In the genomic region with DNA sequence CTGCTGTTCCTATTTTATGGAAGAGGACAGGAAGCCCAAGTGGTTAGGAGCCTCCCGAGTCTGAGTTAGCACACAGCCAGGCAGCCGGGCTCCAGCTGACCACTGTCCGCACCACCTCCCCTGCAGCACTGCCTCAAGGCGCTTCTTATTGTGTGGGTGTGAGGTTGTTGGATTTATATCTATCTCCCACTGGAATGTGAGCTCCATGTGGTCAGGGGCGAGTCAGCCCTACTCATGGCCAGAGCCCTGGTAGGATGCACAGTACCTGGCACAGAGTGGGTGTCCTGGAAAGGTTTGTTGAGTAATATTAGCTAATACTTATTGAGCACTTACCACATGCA, we compare ENCODE assay signal across 15 cellular contexts. TPM values are rescaled to one million over a fixed set of nuclear protein-coding genes. Genes with fewer than 3 reads are reported as not detected.
DNase-seq lines count a peak whose midpoint lies in the region; ATAC-seq and TF ChIP-seq lines count a peak whose summit lies in the region.
"Had no signal": no experiment of that assay in that cellular context is flagged by ENCODE, and none has a peak within 500 bp of the region (broad histone marks: within the 10 kb centered on the region; RNA-seq: fewer than 3 reads in every experiment).

No MANE protein-coding gene starts in this region.

- peaks cover 62% of the 10 kb centered on the region for H3K4me1 ChIP-seq in vagina

- ATAC-seq in left cardiac atrium (peak in 1 of 2 donors; percentile 21), Right ventricle myocardium superior (ENCODE audit: poor library complexity) (no peak)
- no peak for ATAC-seq in effector memory CD8-positive, alpha-beta T cell (replicated peaks)
- ATAC-seq: naive thymus-derived CD8-positive, alpha-beta T cell; sciatic nerve; upper lobe of right lung had no signal

- intact Hi-C loops in left cardiac atrium (cut with DNase I) (no loop called here), Right ventricle myocardium superior (cut with DNase I) (no loop called here), vagina (cut with DNase I) (no loop called here)

- peaks cover 50 to 65% of the 10 kb centered on the region in 2 donors for H3K27me3 Mint-ChIP-seq in effector memory CD8-positive, alpha-beta T cell

- no peaks in the 10 kb centered on the region for H3K9me3 Mint-ChIP-seq in effector memory CD8-positive, alpha-beta T cell

- H3K4me3 Mint-ChIP-seq in effector memory CD8-positive, alpha-beta T cell = no peak overlapping the region
- H3K4me3 Mint-ChIP-seq: activated T-helper 1 cell treated with anti-CD3 and anti-CD28 coated beads, Interleukin-12 subunit alpha, Interleukin-12 subunit beta, Interleukin-2, Interleukin-4 antibody, amounts not matched to agents 30 ng/mL and 10 ng/mL and 1 ng/mL, durations not matched to agents 14 hours and 24 hours and 36 hours; naive thymus-derived CD8-positive, alpha-beta T cell had no signal

- peak overlapping the region; percentile 85 for H3K27ac ChIP-seq in vagina
- H3K27ac ChIP-seq: upper lobe of right lung had no signal

- DNase-seq in left cardiac atrium = peak; percentile 9
- DNase-seq in Right ventricle myocardium superior = no peak
- DNase-seq in astrocyte of the hippocampus (ENCODE audit: low read depth, low spot score) = peak; percentile 28
- DNase-seq in islet precursor cell = peak; percentile 80
- no peak for DNase-seq in vagina (ENCODE audit: extremely low spot score in 2 of 2)
- DNase-seq in activated CD4-positive, CD25-positive, alpha-beta regulatory T cell (lab: John Stamatoyannopoulos, UW) = no peak
- DNase-seq in SKM-1 (lab: John Stamatoyannopoulos, UW; ENCODE audit: unreplicated experiment) = no peak
- DNase-seq in effector memory CD8-positive, alpha-beta T cell = no peak
- DNase-seq: activated CD4-positive, alpha-beta T cell treated with anti-CD3 and anti-CD28 coated beads, Interleukin-2, amount 50 U/mL, for 1 hour; Karpas-422; upper lobe of right lung had no signal

- no peak for TF ChIP-seq CTCF in vagina (IDR thresholded peaks at IDR 0.05)

- H3K27ac Mint-ChIP-seq in effector memory CD8-positive, alpha-beta T cell = no peak overlapping the region
- H3K27ac Mint-ChIP-seq: activated T-helper 1 cell treated with anti-CD3 and anti-CD28 coated beads, Interleukin-12 subunit alpha, Interleukin-12 subunit beta, Interleukin-2, Interleukin-4 antibody, amounts not matched to agents 30 ng/mL and 10 ng/mL and 1 ng/mL, durations not matched to agents 14 hours and 24 hours and 36 hours had no signal

- no peaks in the 10 kb centered on the region for H3K27me3 ChIP-seq in vagina
- H3K27me3 ChIP-seq: upper lobe of right lung had no signal

- H3K36me3 Mint-ChIP-seq in effector memory CD8-positive, alpha-beta T cell (ENCODE audit: insufficient read depth) = peaks cover 3% of the 10 kb centered on the region

- no peaks in the 10 kb centered on the region for H3K9me3 ChIP-seq in vagina
- H3K9me3 ChIP-seq: upper lobe of right lung had no signal

- H3K4me3 ChIP-seq in vagina = no peak overlapping the region
- H3K4me3 ChIP-seq: upper lobe of right lung had no signal

- H3K4me1 Mint-ChIP-seq in effector memory CD8-positive, alpha-beta T cell (ENCODE audit: low read depth in 2 of 2) = peaks cover 6 to 7% of the 10 kb centered on the region in 2 donors

- no peak for TF ChIP-seq POLR2A in vagina (IDR thresholded peaks at IDR 0.05)

- H3K36me3 ChIP-seq in vagina = no peaks in the 10 kb centered on the region
- H3K36me3 ChIP-seq: upper lobe of right lung had no signal

RNA-seq across cellular contexts. Expression of a gene that starts 9.7 kb away (rescaled TPM):
- 100 to 1,000 TPM; 178 to 256 TPM for total RNA-seq in left cardiac atrium
- 69.7 TPM for total RNA-seq in Right ventricle myocardium superior
- total RNA-seq in vagina = 94.3 TPM
- total RNA-seq: activated T-helper 1 cell treated with anti-CD3 and anti-CD28 coated beads, Interleukin-12 subunit alpha, Interleukin-12 subunit beta, Interleukin-2, Interleukin-4 antibody, amounts not matched to agents 30 ng/mL and 10 ng/mL and 1 ng/mL, durations not matched to agents 14 hours and 24 hours and 36 hours; T-helper 1 cell treated with Interleukin-12 subunit alpha and Interleukin-12 subunit beta and Interleukin-4 antibody, amounts not matched to agents 30 ng/mL and 1 ng/mL, for 36 hours had no signal

RNA-seq across cellular contexts. Expression of a gene that starts 59.1 kb away (rescaled TPM):
- 10 to 100 TPM; 27.6 to 36.0 TPM for total RNA-seq in left cardiac atrium
- 40.7 TPM for total RNA-seq in Right ventricle myocardium superior
- 12.0 TPM for total RNA-seq in vagina

Comparison
In these comparisons a context has a peak if more than half of its experiments do, and no peak if none do; other contexts are left out.
1. DNase-seq: peak in left cardiac atrium (single experiment), astrocyte of the hippocampus (single experiment) and islet precursor cell (single experiment); none in Right ventricle myocardium superior (single experiment), vagina (0 of 2), activated CD4-positive, CD25-positive, alpha-beta regulatory T cell (0 of 4), SKM-1 (single experiment) and effector memory CD8-positive, alpha-beta T cell (0 of 3).